Comparison of ENCODE assay signal across 16 cellular contexts in genomic region chr11:10935015-10935564, GRCh38.
DNase-seq lines count a peak whose midpoint lies in the region; ATAC-seq, FAIRE-seq and TF ChIP-seq lines count a peak whose summit lies in the region.
"Had no signal": no experiment of that assay in that cellular context is flagged by ENCODE, and none has a peak within 500 bp of the region (broad histone marks: within the 10 kb centered on the region; RNA-seq: fewer than 3 reads in every experiment).

No MANE protein-coding gene starts in this region.

- no peak overlapping the region for H3K4me3 ChIP-seq in K562
- no peak overlapping the region for H3K4me3 ChIP-seq in mucosa of descending colon
- no peak overlapping the region for H3K4me3 ChIP-seq in small intestine (ENCODE audit: low read depth in 1 of 2, low read length in 2 of 2)
- H3K4me3 ChIP-seq in OCI-LY7 (ENCODE audit: low read depth, low read length, poor library complexity, severe bottlenecking) = no peak overlapping the region

- H3K9ac ChIP-seq in K562 (ENCODE audit: insufficient read depth in 1 of 2, low read depth in 2 of 2, low read length in 2 of 2) = no peak overlapping the region

- H3K9me3 ChIP-seq in K562 (replicated peaks; ENCODE audit: control insufficient read depth, insufficient read depth, low read depth, low read length) = no peaks in the 10 kb centered on the region; the same call in 1 of the 2 replicates
- H3K9me3 ChIP-seq in mucosa of descending colon = no peaks in the 10 kb centered on the region
- no peaks in the 10 kb centered on the region for H3K9me3 ChIP-seq in small intestine (ENCODE audit: control insufficient read depth, low read depth)
- no peaks in the 10 kb centered on the region for H3K9me3 ChIP-seq in OCI-LY7 (ENCODE audit: low read length)
- H3K9me3 ChIP-seq: BLaER1 treated with 17β-estradiol and CSF1 and Interleukin-3, amounts not matched to agents 10 nM and 100 nM had no signal

- H3K9me2 ChIP-seq in OCI-LY7 (ENCODE audit: insufficient read depth, low read length) = no peaks in the 10 kb centered on the region

- H3K4me2 ChIP-seq in K562 (ENCODE audit: insufficient read depth, low read length) (no peak overlapping the region), OCI-LY7 (ENCODE audit: low read length) (no peak overlapping the region)

- POLR2A ChIA-PET in K562 (lab: Yijun Ruan, JAX) (interaction anchor here (0.5 to 2.7 kb wide), 11 partner anchors 10 to 1551 kb away, joined by 3 to 26 read pairs (median 3); partner anchors contain the start of gene EIF4G2), OCI-LY7 (lab: Charles Lee) (interaction anchor here (0.7 to 1.6 kb wide), 4 partner anchors 9 to 881 kb away, joined by 3 to 6 read pairs (median 4); partner anchors contain the start of gene ZBED5)

- CTCF ChIA-PET in K562 (lab: Yijun Ruan, JAX; ENCODE audit: low intra/inter-chr PET ratio) (interaction anchor here (3.7 kb wide), 1 partner anchor 87 kb away, joined by 46 read pairs; no protein-coding TSS in a partner anchor), OCI-LY7 (lab: Charles Lee; ENCODE audit: unreplicated experiment) (interaction anchor here (1.8 kb wide), 1 partner anchor 142 kb away, joined by 6 read pairs; no protein-coding TSS in a partner anchor)

- intact Hi-C loops in K562 (cut with micrococcal nuclease) (no loop called here), mucosa of descending colon (cut with DNase I, micrococcal nuclease) (loop anchor here in 1 of 2 donors (10.0 kb wide), 1 partner anchor 130 kb away; the partner anchor contains the start of gene EIF4G2), head of caudate nucleus (cut with DNase I) (no loop called here), OCI-LY7 (cut with micrococcal nuclease; ENCODE audit: unreplicated experiment) (no loop called here)

- 46% methylated on average over 7 of the region's 7 CpGs for WGBS in K562 (ENCODE audit: insufficient coverage, low coverage, missing lambda C conversion rate)
- 28 to 67% (median 48%) methylated on average over 7 of the region's 7 CpGs for whole genome bisulfite sequencing in small intestine, 3 donors

- no peak for TF ChIP-seq EP300 in K562 (IDR thresholded peaks at IDR 0.05; ENCODE audit: low read length)

- no peak for FAIRE-seq in K562 (lab: Jason Lieb, UNC)
- FAIRE-seq in small intestine (lab: Jason Lieb, UNC) = no peak
- FAIRE-seq: RCC 7860 had no signal

- ATAC-seq in K562 = no peak
- peak; percentile 36 for ATAC-seq in mucosa of descending colon
- ATAC-seq: activated CD8-positive, alpha-beta memory T cell treated with anti-CD3 and anti-CD28 coated beads, Interleukin-2, amount 10 ng/mL, durations not matched to agents 7 days and 5 days had no signal

- DNase-seq in DMS53 (lab: John Stamatoyannopoulos, UW) (peak; percentile 21), DMS53 treated with DMSO at 0.1 percent for 48 hours (lab: John Stamatoyannopoulos, UW; ENCODE audit: unreplicated experiment) (no peak), K562 (ENCODE audit: extremely low read depth in 1 of 4, low spot score in 3 of 4) (peak in 1 of 4 experiments; percentile 30), mucosa of descending colon (peak in 2 of 3 donors; percentile 29 to 46), small intestine (peak; percentile 59), head of caudate nucleus (no peak), GF-D8 (lab: John Stamatoyannopoulos, UW) (no peak), OCI-LY7 (ENCODE audit: low spot score) (no peak)
- DNase-seq: activated CD4-positive, alpha-beta T cell treated with anti-CD3 and anti-CD28 coated beads for 1 hour; activated CD8-positive, alpha-beta memory T cell treated with anti-CD3 and anti-CD28 coated beads, Interleukin-2, amount 10 ng/mL, durations not matched to agents 7 days and 5 days; activated effector memory CD4-positive, alpha-beta T cell treated with Interleukin-2 at 50 U/mL for 16 hours; amniotic stem cell; HFFc6; NCI-H1105 treated with DMSO at 0.1 percent for 48 hours had no signal

- no peaks in the 10 kb centered on the region for H3K9me1 ChIP-seq in K562 (ENCODE audit: control insufficient read depth, insufficient read depth, low read length)

- no peak overlapping the region for H3K27ac ChIP-seq in K562 (ENCODE audit: extremely low read depth, low read depth, low read length)
- H3K27ac ChIP-seq in small intestine (ENCODE audit: low read depth in 1 of 2, low read length in 1 of 2) = no peak overlapping the region
- no peak overlapping the region for H3K27ac ChIP-seq in OCI-LY7 (ENCODE audit: low read depth, low read length, poor library complexity, severe bottlenecking)
- H3K27ac ChIP-seq: BLaER1 treated with 17β-estradiol and CSF1 and Interleukin-3, amounts not matched to agents 10 nM and 100 nM had no signal

- TF ChIP-seq CTCF in K562 (IDR thresholded peaks at IDR 0.05 in 2 of 3, conservative IDR thresholded peaks at IDR 0.05 in 1 of 3; ENCODE audit: insufficient read depth in 2 of 3, low read depth in 1 of 3, low read length in 3 of 3) = no peak
- no peak for TF ChIP-seq CTCF in mucosa of descending colon (IDR thresholded peaks at IDR 0.05)
- TF ChIP-seq CTCF in OCI-LY7 (conservative IDR thresholded peaks at IDR 0.05; ENCODE audit: low read length) = no peak

- BruUV-seq in K562 (replicated peaks; lab: Mats Ljungman, UMichigan) = no TSS peak
- BruUV-seq in OCI-LY7 (replicated peaks; lab: Mats Ljungman, UMichigan) = no TSS peak

- H2AFZ ChIP-seq in K562 (ENCODE audit: low read depth, low read length) (peak overlapping the region; percentile 56), OCI-LY7 (ENCODE audit: low read length) (no peak overlapping the region)

- H3K36me3 ChIP-seq in K562 (ENCODE audit: control insufficient read depth, insufficient read depth, low read length) (no peaks in the 10 kb centered on the region), mucosa of descending colon (ENCODE audit: low read depth) (no peaks in the 10 kb centered on the region), small intestine (ENCODE audit: control insufficient read depth in 2 of 2, insufficient read depth in 2 of 2, low read length in 2 of 2) (no peaks in the 10 kb centered on the region), OCI-LY7 (ENCODE audit: insufficient read depth, low read length) (no peaks in the 10 kb centered on the region)
- H3K36me3 ChIP-seq: BLaER1 treated with 17β-estradiol and CSF1 and Interleukin-3, amounts not matched to agents 10 nM and 100 nM had no signal

- H4K20me1 ChIP-seq in K562 (replicated peaks; ENCODE audit: control insufficient read depth, insufficient read depth, low read length) (no peaks in the 10 kb centered on the region), OCI-LY7 (ENCODE audit: insufficient read depth, low read length) (no peaks in the 10 kb centered on the region)

- no peak for TF ChIP-seq RAD21 in K562 (CRISPR knock-in tag; conservative IDR thresholded peaks at IDR 0.05 in 1 of 2, IDR thresholded peaks at IDR 0.05 in 1 of 2)

- no peak for TF ChIP-seq POLR2A in K562 (conservative IDR thresholded peaks at IDR 0.05)

- in situ Hi-C loops in K562 (cut with MboI) = no loop called here

- H3K4me1 ChIP-seq in K562 (replicated peaks in 1 of 2; ENCODE audit: control insufficient read depth in 2 of 2, insufficient read depth in 2 of 2, low read length in 2 of 2) (peaks cover 9 to 26% of the 10 kb centered on the region in 2 experiments; a peak in 4 of 5 replicates), mucosa of descending colon (ENCODE audit: low read depth) (peaks cover 12% of the 10 kb centered on the region), small intestine (ENCODE audit: control insufficient read depth in 2 of 2, insufficient read depth in 1 of 2, low read depth in 1 of 2, low read length in 1 of 2) (peaks cover 3 to 4% of the 10 kb centered on the region in 2 donors), OCI-LY7 (ENCODE audit: insufficient read depth, low read length, poor library complexity, severe bottlenecking) (peaks cover 6% of the 10 kb centered on the region)

- H3K79me2 ChIP-seq in K562 (ENCODE audit: control insufficient read depth, insufficient read depth, low read length) (no peaks in the 10 kb centered on the region), OCI-LY7 (ENCODE audit: insufficient read depth, low read depth, low read length) (no peaks in the 10 kb centered on the region)

- H3K27me3 ChIP-seq in K562 (ENCODE audit: control insufficient read depth in 2 of 2, insufficient read depth in 2 of 2, low read length in 2 of 2) (no peaks in the 10 kb centered on the region), small intestine (ENCODE audit: control insufficient read depth in 2 of 2, insufficient read depth in 2 of 2, low read length in 2 of 2) (no peaks in the 10 kb centered on the region)

TF ChIP-seq in K562, 482 proteins besides CTCF, POLR2A, EP300 and RAD21:
- TF ChIP-seq LEF1 (IDR thresholded peaks at IDR 0.05) (no peak), SPI1 (IDR thresholded peaks at IDR 0.05; ENCODE audit: borderline replicate concordance, low read depth, low read length) (peak; percentile 71; the same call in 1 of the 2 replicates), PRDM10 (IDR thresholded peaks at IDR 0.05; ENCODE audit: partially characterized antibody) (peak; percentile 35), RB1 (IDR thresholded peaks at IDR 0.05; ENCODE audit: low read depth) (no peak)
TF ChIP-seq in K562: peak in this region for 2.

Comparison
In these comparisons a context has a peak if more than half of its experiments do, and no peak if none do; other contexts are left out.
1. DNase-seq: peak in DMS53 (single experiment), mucosa of descending colon (2 of 3) and small intestine (single experiment); none in DMS53 treated with DMSO at 0.1 percent for 48 hours (single experiment), head of caudate nucleus (0 of 42), GF-D8 (single experiment) and OCI-LY7 (single experiment).